In the genomic region with DNA sequence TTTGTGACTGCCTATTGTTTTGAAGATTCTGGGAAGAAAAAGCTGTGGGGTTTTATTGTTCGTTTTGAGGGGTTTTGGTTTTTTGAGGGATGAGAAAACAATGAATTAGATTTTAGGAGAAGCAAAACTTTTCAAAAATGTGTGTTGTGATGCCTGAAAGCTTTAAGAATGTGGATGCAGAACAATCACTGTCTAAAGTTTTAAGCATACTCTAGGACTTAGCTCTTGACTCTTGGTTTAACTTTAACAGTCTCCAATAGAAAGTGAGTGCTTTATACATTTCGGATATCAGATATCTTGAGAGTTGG, we compare ENCODE assay signal across 10 cellular contexts. TPM values are rescaled to one million over a fixed set of nuclear protein-coding genes. Genes with fewer than 3 reads are reported as not detected.
DNase-seq lines count a peak whose midpoint lies in the region; ATAC-seq, FAIRE-seq and TF ChIP-seq lines count a peak whose summit lies in the region.
"Had no signal": no experiment of that assay in that cellular context is flagged by ENCODE, and none has a peak within 500 bp of the region (broad histone marks: within the 10 kb centered on the region; RNA-seq: fewer than 3 reads in every experiment).

No MANE protein-coding gene starts in this region.

- H3K4me3 Mint-ChIP-seq in activated T-cell treated with anti-CD3 and anti-CD28 coated beads, Interleukin-2, amount 50 U/mL, for 72 hours = peak overlapping the region; percentile 50 to 89
- no peak overlapping the region for H3K4me3 Mint-ChIP-seq in activated T-helper 1 cell treated with anti-CD3 and anti-CD28 coated beads, Interleukin-12 subunit alpha, Interleukin-12 subunit beta, Interleukin-2, Interleukin-4 antibody, amounts not matched to agents 30 ng/mL and 10 ng/mL and 1 ng/mL, durations not matched to agents 14 hours and 24 hours and 36 hours

- no peak overlapping the region for H3K4me2 ChIP-seq in PC-9
- H3K4me2 ChIP-seq in skeletal muscle satellite cell (ENCODE audit: low read length) = peak overlapping the region; percentile 94

- CTCF ChIA-PET in PC-9 (lab: Charles Lee) = interaction anchor here (0.7 to 1.3 kb wide), 5 partner anchors 91 to 357 kb away, joined by 3 to 4 read pairs (median 3); no protein-coding TSS in a partner anchor

- no peak overlapping the region for H2AFZ ChIP-seq in PC-9

- no peaks in the 10 kb centered on the region for H3K27me3 ChIP-seq in PC-9 (ENCODE audit: insufficient read depth, low read depth)
- H3K27me3 ChIP-seq in esophagus muscularis mucosa = no peaks in the 10 kb centered on the region
- no peaks in the 10 kb centered on the region for H3K27me3 ChIP-seq in skeletal muscle satellite cell (ENCODE audit: control insufficient read depth, insufficient read depth, low read length)

- no peak for TF ChIP-seq EP300 in esophagus muscularis mucosa (IDR thresholded peaks at IDR 0.05)

- H3K9me3 ChIP-seq in PC-9 (ENCODE audit: insufficient read depth, low read depth) = no peaks in the 10 kb centered on the region
- H3K9me3 ChIP-seq in esophagus muscularis mucosa = no peaks in the 10 kb centered on the region
- H3K9me3 ChIP-seq in skeletal muscle satellite cell (replicated peaks; ENCODE audit: low read length) = no peaks in the 10 kb centered on the region

- H3F3A ChIP-seq in PC-9 (ENCODE audit: insufficient read depth, low read depth) = no peaks in the 10 kb centered on the region

- no peaks in the 10 kb centered on the region for H3K36me3 ChIP-seq in PC-9 (ENCODE audit: low read depth)
- no peaks in the 10 kb centered on the region for H3K36me3 ChIP-seq in esophagus muscularis mucosa
- no peaks in the 10 kb centered on the region for H3K36me3 ChIP-seq in skeletal muscle satellite cell (ENCODE audit: insufficient read depth, low read length)

- ATAC-seq in activated T-cell treated with anti-CD3 and anti-CD28 coated beads, Interleukin-2, amount 50 U/mL, for 72 hours (replicated peaks in 1 of 2) = no peak
- no peak for ATAC-seq in sciatic nerve

- H3K27ac Mint-ChIP-seq in activated T-cell treated with anti-CD3 and anti-CD28 coated beads, Interleukin-2, amount 50 U/mL, for 72 hours = no peak overlapping the region
- H3K27ac Mint-ChIP-seq in activated T-helper 1 cell treated with anti-CD3 and anti-CD28 coated beads, Interleukin-12 subunit alpha, Interleukin-12 subunit beta, Interleukin-2, Interleukin-4 antibody, amounts not matched to agents 30 ng/mL and 10 ng/mL and 1 ng/mL, durations not matched to agents 14 hours and 24 hours and 36 hours = no peak overlapping the region

- 8% methylated on average over 2 of the region's 2 CpGs for WGBS in esophagus muscularis mucosa

- BruUV-seq in PC-9 (replicated peaks; lab: Mats Ljungman, UMichigan) = no TSS peak

- H3K4me1 ChIP-seq in PC-9 (replicated peaks; ENCODE audit: insufficient read depth) (no peaks in the 10 kb centered on the region), esophagus muscularis mucosa (peaks cover 15 to 33% (median 31%) of the 10 kb centered on the region in 4 donors), skeletal muscle satellite cell (ENCODE audit: control insufficient read depth, insufficient read depth, low read length) (peaks cover 6% of the 10 kb centered on the region)

- peaks cover 3% of the 10 kb centered on the region in 2 donors for H3K36me3 Mint-ChIP-seq in activated T-cell treated with anti-CD3 and anti-CD28 coated beads, Interleukin-2, amount 50 U/mL, for 72 hours (ENCODE audit: insufficient read depth in 2 of 2)
- no peaks in the 10 kb centered on the region for H3K36me3 Mint-ChIP-seq in activated T-helper 1 cell treated with anti-CD3 and anti-CD28 coated beads, Interleukin-12 subunit alpha, Interleukin-12 subunit beta, Interleukin-2, Interleukin-4 antibody, amounts not matched to agents 30 ng/mL and 10 ng/mL and 1 ng/mL, durations not matched to agents 14 hours and 24 hours and 36 hours (ENCODE audit: low read depth)

- H3K4me1 Mint-ChIP-seq in activated T-cell treated with anti-CD3 and anti-CD28 coated beads, Interleukin-2, amount 50 U/mL, for 72 hours (ENCODE audit: low read depth) = peaks cover 21% of the 10 kb centered on the region
- H3K4me1 Mint-ChIP-seq in activated T-helper 1 cell treated with anti-CD3 and anti-CD28 coated beads, Interleukin-12 subunit alpha, Interleukin-12 subunit beta, Interleukin-2, Interleukin-4 antibody, amounts not matched to agents 30 ng/mL and 10 ng/mL and 1 ng/mL, durations not matched to agents 14 hours and 24 hours and 36 hours (ENCODE audit: low read depth) = peaks cover 18% of the 10 kb centered on the region

- peak overlapping the region; percentile 31 for H3K9ac ChIP-seq in skeletal muscle satellite cell (ENCODE audit: low read depth, low read length)

- intact Hi-C loops in PC-9 (cut with micrococcal nuclease; ENCODE audit: unreplicated experiment) = loop anchor here (1.0 to 2.0 kb wide), 5 partner anchors 67 to 351 kb away; partner anchors contain the start of gene USP43
- intact Hi-C loops in esophagus muscularis mucosa (cut with DNase I) = no loop called here
- intact Hi-C loops in activated T-helper 1 cell treated with anti-CD3 and anti-CD28 coated beads, Interleukin-12 subunit alpha, Interleukin-12 subunit beta, Interleukin-2, Interleukin-4 antibody, amounts not matched to agents 30 ng/mL and 10 ng/mL and 1 ng/mL, durations not matched to agents 14 hours and 24 hours and 36 hours (cut with micrococcal nuclease) = loop anchor here (2.0 kb wide), 1 partner anchor 67 kb away; the partner anchor contains the start of gene USP43
- intact Hi-C loops in sciatic nerve (cut with DNase I) = no loop called here

- H4K20me1 ChIP-seq in PC-9 (ENCODE audit: insufficient read depth) = no peaks in the 10 kb centered on the region

- DNase-seq in activated T-cell treated with anti-CD3 and anti-CD28 coated beads, Interleukin-2, amount 50 U/mL, for 72 hours = no peak
- no peak for DNase-seq in activated T-cell treated with anti-CD3 and anti-CD28 coated beads, Interleukin-2, amount 50 U/mL, for 48 hours
- DNase-seq in PC-9 = no peak
- no peak for DNase-seq in esophagus muscularis mucosa (ENCODE audit: extremely low spot score)
- no peak for DNase-seq in activated T-helper 1 cell treated with anti-CD3 and anti-CD28 coated beads, Interleukin-12 subunit alpha, Interleukin-12 subunit beta, Interleukin-2, Interleukin-4 antibody, amounts not matched to agents 30 ng/mL and 10 ng/mL and 1 ng/mL, durations not matched to agents 14 hours and 24 hours and 36 hours (ENCODE audit: low spot score)
- DNase-seq in D721Med (ENCODE audit: insufficient read length, low spot score) = no peak
- DNase-seq in sciatic nerve (ENCODE audit: low spot score) = no peak
- DNase-seq: NCI-H2171 had no signal

- H3K4me3 ChIP-seq in PC-9 = no peak overlapping the region
- peak overlapping the region in 3 of 4 donors; percentile 70 to 83 (median 79) for H3K4me3 ChIP-seq in esophagus muscularis mucosa
- H3K4me3 ChIP-seq in skeletal muscle satellite cell (ENCODE audit: low read length) = no peak overlapping the region
- H3K4me3 ChIP-seq: K562 had no signal

- no peaks in the 10 kb centered on the region for H3K9me3 Mint-ChIP-seq in activated T-cell treated with anti-CD3 and anti-CD28 coated beads, Interleukin-2, amount 50 U/mL, for 72 hours
- no peaks in the 10 kb centered on the region for H3K9me3 Mint-ChIP-seq in activated T-helper 1 cell treated with anti-CD3 and anti-CD28 coated beads, Interleukin-12 subunit alpha, Interleukin-12 subunit beta, Interleukin-2, Interleukin-4 antibody, amounts not matched to agents 30 ng/mL and 10 ng/mL and 1 ng/mL, durations not matched to agents 14 hours and 24 hours and 36 hours

- no peaks in the 10 kb centered on the region for H3K27me3 Mint-ChIP-seq in activated T-cell treated with anti-CD3 and anti-CD28 coated beads, Interleukin-2, amount 50 U/mL, for 72 hours (ENCODE audit: low read depth)
- H3K27me3 Mint-ChIP-seq in activated T-helper 1 cell treated with anti-CD3 and anti-CD28 coated beads, Interleukin-12 subunit alpha, Interleukin-12 subunit beta, Interleukin-2, Interleukin-4 antibody, amounts not matched to agents 30 ng/mL and 10 ng/mL and 1 ng/mL, durations not matched to agents 14 hours and 24 hours and 36 hours (ENCODE audit: insufficient read depth) = peaks cover 5% of the 10 kb centered on the region

- POLR2A ChIA-PET in PC-9 (lab: Charles Lee; ENCODE audit: unreplicated experiment) = interaction anchor here (0.5 to 0.7 kb wide), 2 partner anchors 99 to 794 kb away, joined by 7 to 35 read pairs; no protein-coding TSS in a partner anchor

- 0 out of 2 replicates have a peak, but pooled peaks have one; percentile 8 for TF ChIP-seq CTCF in PC-9 (conservative IDR thresholded peaks at IDR 0.05)
- no peak for TF ChIP-seq CTCF in esophagus muscularis mucosa (IDR thresholded peaks at IDR 0.05)
- TF ChIP-seq CTCF in D721Med (IDR thresholded peaks at IDR 0.05; ENCODE audit: insufficient read depth, missing control alignments) = no peak

- no peaks in the 10 kb centered on the region for H3K9me2 ChIP-seq in PC-9 (ENCODE audit: insufficient read depth)

- no peak for TF ChIP-seq POLR2A in esophagus muscularis mucosa (IDR thresholded peaks at IDR 0.05; ENCODE audit: low read depth)

- 0 out of 2 replicates have a peak, but pooled peaks cover 7% of the 10 kb centered on the region for H3K79me2 ChIP-seq in PC-9 (ENCODE audit: low read depth)

- H3K27ac ChIP-seq in PC-9 (no peak overlapping the region), esophagus muscularis mucosa (replicated peaks in 1 of 4) (peak overlapping the region in 2 of 4 donors; percentile 42 to 70)

- no peak for FAIRE-seq in D721Med (lab: Jason Lieb, UNC)

RNA-seq across cellular contexts. Expression of gene CFAP52, which starts 0.9 kb away (rescaled TPM):
- under 1 TPM; 0.28 to 0.77 TPM for total RNA-seq in activated T-cell treated with anti-CD3 and anti-CD28 coated beads, Interleukin-2, amount 50 U/mL, for 72 hours
- not detected in 2 replicates for total RNA-seq in PC-9 (2021)
- total RNA-seq in esophagus muscularis mucosa = 1 to 10 TPM in 1 of 4 donors, under 1 TPM in 1, not detected in 2; 0.83 to 1.2 TPM
- total RNA-seq in skeletal muscle satellite cell (2012; rRNA removed) = under 0.01 TPM in 1 of 2 replicates, not detected in the other
- not detected in 2 replicates for total RNA-seq in activated T-helper 1 cell treated with anti-CD3 and anti-CD28 coated beads, Interleukin-12 subunit alpha, Interleukin-12 subunit beta, Interleukin-2, Interleukin-4 antibody, amounts not matched to agents 30 ng/mL and 10 ng/mL and 1 ng/mL, durations not matched to agents 14 hours and 24 hours and 36 hours
- not detected for total RNA-seq in sciatic nerve
- total RNA-seq: K562 had no signal

RNA-seq across cellular contexts. Expression of gene STX8, which starts 1.7 kb away (rescaled TPM):
- total RNA-seq in activated T-cell treated with anti-CD3 and anti-CD28 coated beads, Interleukin-2, amount 50 U/mL, for 72 hours = 10 to 100 TPM; 53.8 to 61.3 TPM
- total RNA-seq in PC-9 (2021) = 49.2 and 60.6 TPM in 2 replicates
- 100 to 1,000 TPM in 2 of 4 donors, 10 to 100 TPM in 2; 83.9 to 104 (median 94.5) TPM for total RNA-seq in esophagus muscularis mucosa
- total RNA-seq in skeletal muscle satellite cell (2012; rRNA removed) = 75.3 and 78.9 TPM in 2 replicates
- 45.4 and 47.2 TPM in 2 replicates for total RNA-seq in activated T-helper 1 cell treated with anti-CD3 and anti-CD28 coated beads, Interleukin-12 subunit alpha, Interleukin-12 subunit beta, Interleukin-2, Interleukin-4 antibody, amounts not matched to agents 30 ng/mL and 10 ng/mL and 1 ng/mL, durations not matched to agents 14 hours and 24 hours and 36 hours
- total RNA-seq in sciatic nerve = 67.0 TPM

Comparison
In these comparisons a context has a peak if more than half of its experiments do, and no peak if none do; other contexts are left out.
1. H3K4me3 ChIP-seq: peak in esophagus muscularis mucosa (3 of 4); none in PC-9 (single experiment) and skeletal muscle satellite cell (single experiment).
2. intact Hi-C loops: an anchor here in PC-9 (1.0 to 2.0 kb wide) and activated T-helper 1 cell treated with anti-CD3 and anti-CD28 coated beads, Interleukin-12 subunit alpha, Interleukin-12 subunit beta, Interleukin-2, Interleukin-4 antibody, amounts not matched to agents 30 ng/mL and 10 ng/mL and 1 ng/mL, durations not matched to agents 14 hours and 24 hours and 36 hours (2.0 kb wide); none called in esophagus muscularis mucosa and sciatic nerve.